Comparison of ENCODE assay signal across 1 cellular context in the genomic region with DNA sequence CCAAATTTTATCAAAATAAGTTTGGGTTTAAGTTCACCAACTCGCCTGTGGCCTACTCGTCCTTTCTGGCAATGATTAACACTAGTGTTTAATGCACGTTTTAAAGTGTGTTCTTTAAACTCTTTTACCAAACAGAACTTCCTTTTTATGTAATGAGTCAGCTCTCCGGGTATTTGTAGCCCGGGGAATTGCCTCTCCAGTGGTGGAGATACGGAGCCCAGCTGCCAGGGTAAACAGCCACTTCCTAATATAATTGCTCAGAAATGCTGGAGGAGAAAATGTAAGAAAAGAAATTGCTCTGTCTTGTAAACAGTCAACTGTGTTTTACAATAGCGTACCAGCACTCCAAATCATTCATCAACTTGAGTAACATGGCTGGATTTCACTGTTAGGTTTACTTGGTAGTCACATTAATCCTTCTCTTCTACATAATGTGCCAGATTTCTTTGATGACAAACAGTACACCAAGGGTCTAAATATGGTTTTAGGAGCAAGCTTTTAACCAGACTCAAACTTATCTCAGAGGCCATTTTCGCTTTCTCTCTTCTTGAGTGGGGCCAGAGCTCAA.
TF ChIP-seq lines count a peak whose summit lies in the region.

No MANE protein-coding gene starts in this region.

TF ChIP-seq in A549, 52 proteins besides CTCF, POLR2A, EP300 and RAD21 (continued from another document):
- TF ChIP-seq, protein P1, sequence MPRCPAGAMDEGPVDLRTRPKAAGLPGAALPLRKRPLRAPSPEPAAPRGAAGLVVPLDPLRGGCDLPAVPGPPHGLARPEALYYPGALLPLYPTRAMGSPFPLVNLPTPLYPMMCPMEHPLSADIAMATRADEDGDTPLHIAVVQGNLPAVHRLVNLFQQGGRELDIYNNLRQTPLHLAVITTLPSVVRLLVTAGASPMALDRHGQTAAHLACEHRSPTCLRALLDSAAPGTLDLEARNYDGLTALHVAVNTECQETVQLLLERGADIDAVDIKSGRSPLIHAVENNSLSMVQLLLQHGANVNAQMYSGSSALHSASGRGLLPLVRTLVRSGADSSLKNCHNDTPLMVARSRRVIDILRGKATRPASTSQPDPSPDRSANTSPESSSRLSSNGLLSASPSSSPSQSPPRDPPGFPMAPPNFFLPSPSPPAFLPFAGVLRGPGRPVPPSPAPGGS (IDR thresholded peaks at IDR 0.05), result peak; percentile 97; the same call in 2 of the 3 replicates
- TF ChIP-seq BHLHE40 (IDR thresholded peaks at IDR 0.05; ENCODE audit: low read depth, low read length), result peak; percentile 61; the same call in 1 of the 2 replicates
- TF ChIP-seq MYC (IDR thresholded peaks at IDR 0.05; ENCODE audit: borderline replicate concordance, low read length), result no peak
- no peak for TF ChIP-seq CHD4 (IDR thresholded peaks at IDR 0.05; ENCODE audit: borderline replicate concordance)
- no peak for TF ChIP-seq MAZ (IDR thresholded peaks at IDR 0.05; ENCODE audit: borderline replicate concordance, low read depth, low read length)
- TF ChIP-seq JUN (IDR thresholded peaks at IDR 0.05), result peak; percentile 98
- TF ChIP-seq FOSL2 (IDR thresholded peaks at IDR 0.05), result peak; percentile 87
- TF ChIP-seq FOSL2 (CRISPR knock-in tag; IDR thresholded peaks at IDR 0.05), result peak; percentile 97
- no peak for TF ChIP-seq NFE2L2 (conservative IDR thresholded peaks at IDR 0.05; ENCODE audit: low read length)
- TF ChIP-seq HOXA7 (CRISPR knock-in tag; IDR thresholded peaks at IDR 0.05), result no peak
- TF ChIP-seq, protein P2, sequence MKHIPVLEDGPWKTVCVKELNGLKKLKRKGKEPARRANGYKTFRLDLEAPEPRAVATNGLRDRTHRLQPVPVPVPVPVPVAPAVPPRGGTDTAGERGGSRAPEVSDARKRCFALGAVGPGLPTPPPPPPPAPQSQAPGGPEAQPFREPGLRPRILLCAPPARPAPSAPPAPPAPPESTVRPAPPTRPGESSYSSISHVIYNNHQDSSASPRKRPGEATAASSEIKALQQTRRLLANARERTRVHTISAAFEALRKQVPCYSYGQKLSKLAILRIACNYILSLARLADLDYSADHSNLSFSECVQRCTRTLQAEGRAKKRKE (CRISPR knock-in tag; IDR thresholded peaks at IDR 0.05; ENCODE audit: low read depth), result peak; percentile 69; the same call in 1 of the 2 replicates
- TF ChIP-seq ESRRA (IDR thresholded peaks at IDR 0.05; ENCODE audit: borderline replicate concordance, low read length), result no peak
- TF ChIP-seq, protein P3, sequence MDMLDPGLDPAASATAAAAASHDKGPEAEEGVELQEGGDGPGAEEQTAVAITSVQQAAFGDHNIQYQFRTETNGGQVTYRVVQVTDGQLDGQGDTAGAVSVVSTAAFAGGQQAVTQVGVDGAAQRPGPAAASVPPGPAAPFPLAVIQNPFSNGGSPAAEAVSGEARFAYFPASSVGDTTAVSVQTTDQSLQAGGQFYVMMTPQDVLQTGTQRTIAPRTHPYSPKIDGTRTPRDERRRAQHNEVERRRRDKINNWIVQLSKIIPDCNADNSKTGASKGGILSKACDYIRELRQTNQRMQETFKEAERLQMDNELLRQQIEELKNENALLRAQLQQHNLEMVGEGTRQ (IDR thresholded peaks at IDR 0.05), result no peak
- peak; percentile 97 for TF ChIP-seq JUNB (IDR thresholded peaks at IDR 0.05)
- TF ChIP-seq SMC3 (IDR thresholded peaks at IDR 0.05), result peak; percentile 75
- TF ChIP-seq HEYL (CRISPR knock-in tag; IDR thresholded peaks at IDR 0.05), result no peak
- no peak for TF ChIP-seq ZFP36 (IDR thresholded peaks at IDR 0.05; ENCODE audit: borderline replicate concordance, partially characterized antibody)
- TF ChIP-seq TFCP2L1 (CRISPR knock-in tag; IDR thresholded peaks at IDR 0.05), result no peak
- TF ChIP-seq ZNF302 (CRISPR knock-in tag; IDR thresholded peaks at IDR 0.05), result no peak
- TF ChIP-seq, protein P4, sequence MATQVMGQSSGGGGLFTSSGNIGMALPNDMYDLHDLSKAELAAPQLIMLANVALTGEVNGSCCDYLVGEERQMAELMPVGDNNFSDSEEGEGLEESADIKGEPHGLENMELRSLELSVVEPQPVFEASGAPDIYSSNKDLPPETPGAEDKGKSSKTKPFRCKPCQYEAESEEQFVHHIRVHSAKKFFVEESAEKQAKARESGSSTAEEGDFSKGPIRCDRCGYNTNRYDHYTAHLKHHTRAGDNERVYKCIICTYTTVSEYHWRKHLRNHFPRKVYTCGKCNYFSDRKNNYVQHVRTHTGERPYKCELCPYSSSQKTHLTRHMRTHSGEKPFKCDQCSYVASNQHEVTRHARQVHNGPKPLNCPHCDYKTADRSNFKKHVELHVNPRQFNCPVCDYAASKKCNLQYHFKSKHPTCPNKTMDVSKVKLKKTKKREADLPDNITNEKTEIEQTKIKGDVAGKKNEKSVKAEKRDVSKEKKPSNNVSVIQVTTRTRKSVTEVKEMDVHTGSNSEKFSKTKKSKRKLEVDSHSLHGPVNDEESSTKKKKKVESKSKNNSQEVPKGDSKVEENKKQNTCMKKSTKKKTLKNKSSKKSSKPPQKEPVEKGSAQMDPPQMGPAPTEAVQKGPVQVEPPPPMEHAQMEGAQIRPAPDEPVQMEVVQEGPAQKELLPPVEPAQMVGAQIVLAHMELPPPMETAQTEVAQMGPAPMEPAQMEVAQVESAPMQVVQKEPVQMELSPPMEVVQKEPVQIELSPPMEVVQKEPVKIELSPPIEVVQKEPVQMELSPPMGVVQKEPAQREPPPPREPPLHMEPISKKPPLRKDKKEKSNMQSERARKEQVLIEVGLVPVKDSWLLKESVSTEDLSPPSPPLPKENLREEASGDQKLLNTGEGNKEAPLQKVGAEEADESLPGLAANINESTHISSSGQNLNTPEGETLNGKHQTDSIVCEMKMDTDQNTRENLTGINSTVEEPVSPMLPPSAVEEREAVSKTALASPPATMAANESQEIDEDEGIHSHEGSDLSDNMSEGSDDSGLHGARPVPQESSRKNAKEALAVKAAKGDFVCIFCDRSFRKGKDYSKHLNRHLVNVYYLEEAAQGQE (IDR thresholded peaks at IDR 0.05), result no peak
- TF ChIP-seq GATA3 (IDR thresholded peaks at IDR 0.05; ENCODE audit: borderline replicate concordance), result peak; percentile 99
